Comparison of ENCODE assay signal across 12 cellular contexts in genomic region chr2:38743672-38744398, GRCh38. TPM values are rescaled to one million over a fixed set of nuclear protein-coding genes. Genes with fewer than 3 reads are reported as not detected.
DNase-seq lines count a peak whose midpoint lies in the region; ATAC-seq and TF ChIP-seq lines count a peak whose summit lies in the region.
"Had no signal": no experiment of that assay in that cellular context is flagged by ENCODE, and none has a peak within 500 bp of the region (broad histone marks: within the 10 kb centered on the region; RNA-seq: fewer than 3 reads in every experiment).

No MANE protein-coding gene starts in this region.

- TF ChIP-seq CTCF in progenitor cell of endocrine pancreas (IDR thresholded peaks at IDR 0.05; ENCODE audit: unreplicated experiment): no peak

- H3K4me1 Mint-ChIP-seq in activated CD8-positive, alpha-beta memory T cell treated with anti-CD3 and anti-CD28 coated beads, Interleukin-2, amount 10 ng/mL, durations not matched to agents 7 days and 5 days: peaks cover 78% of the 10 kb centered on the region
- H3K4me1 Mint-ChIP-seq in IgD-negative memory B cell (peaks cover 36 to 54% (median 36%) of the 10 kb centered on the region in 3 donors), progenitor cell of endocrine pancreas (ENCODE audit: low read depth) (peaks cover 28% of the 10 kb centered on the region)
- H3K4me1 Mint-ChIP-seq in activated naive CD8-positive, alpha-beta T cell treated with anti-CD3 and anti-CD28 coated beads, Interleukin-2, amount 50 U/mL, for 24 hours: peaks cover 63% of the 10 kb centered on the region

- peak overlapping the region; percentile 22 for H3K4me3 Mint-ChIP-seq in activated CD8-positive, alpha-beta memory T cell treated with anti-CD3 and anti-CD28 coated beads, Interleukin-2, amount 10 ng/mL, durations not matched to agents 7 days and 5 days
- H3K4me3 Mint-ChIP-seq in IgD-negative memory B cell: peak overlapping the region in 1 of 4 donors; percentile 23
- peak overlapping the region; percentile 18 for H3K4me3 Mint-ChIP-seq in activated naive CD8-positive, alpha-beta T cell treated with anti-CD3 and anti-CD28 coated beads, Interleukin-2, amount 50 U/mL, for 24 hours
- no peak overlapping the region for H3K4me3 Mint-ChIP-seq in progenitor cell of endocrine pancreas (ENCODE audit: low read depth)

- no peak for ATAC-seq in activated CD8-positive, alpha-beta memory T cell treated with anti-CD3 and anti-CD28 coated beads, Interleukin-2, amount 10 ng/mL, durations not matched to agents 7 days and 5 days
- ATAC-seq in activated naive CD8-positive, alpha-beta T cell treated with anti-CD3 and anti-CD28 coated beads, Interleukin-2, amount 50 U/mL, for 24 hours: no peak
- ATAC-seq: PC-3 had no signal

- no peaks in the 10 kb centered on the region for H3K9me3 Mint-ChIP-seq in activated CD8-positive, alpha-beta memory T cell treated with anti-CD3 and anti-CD28 coated beads, Interleukin-2, amount 10 ng/mL, durations not matched to agents 7 days and 5 days (ENCODE audit: low read depth)
- H3K9me3 Mint-ChIP-seq in IgD-negative memory B cell (no peaks in the 10 kb centered on the region), progenitor cell of endocrine pancreas (ENCODE audit: low read depth) (peaks cover 9% of the 10 kb centered on the region)
- no peaks in the 10 kb centered on the region for H3K9me3 Mint-ChIP-seq in activated naive CD8-positive, alpha-beta T cell treated with anti-CD3 and anti-CD28 coated beads, Interleukin-2, amount 50 U/mL, for 24 hours

- peaks cover 79% of the 10 kb centered on the region for H3K36me3 Mint-ChIP-seq in activated CD8-positive, alpha-beta memory T cell treated with anti-CD3 and anti-CD28 coated beads, Interleukin-2, amount 10 ng/mL, durations not matched to agents 7 days and 5 days
- H3K36me3 Mint-ChIP-seq in IgD-negative memory B cell (peaks cover 15% of the 10 kb centered on the region), progenitor cell of endocrine pancreas (ENCODE audit: insufficient read depth) (peaks cover 59% of the 10 kb centered on the region)
- peaks cover 76% of the 10 kb centered on the region for H3K36me3 Mint-ChIP-seq in activated naive CD8-positive, alpha-beta T cell treated with anti-CD3 and anti-CD28 coated beads, Interleukin-2, amount 50 U/mL, for 24 hours (ENCODE audit: low read depth)

- DNase-seq in activated CD8-positive, alpha-beta memory T cell treated with anti-CD3 and anti-CD28 coated beads, Interleukin-2, amount 10 ng/mL, durations not matched to agents 7 days and 5 days: no peak
- DNase-seq in activated CD8-positive, alpha-beta memory T cell treated with anti-CD3 and anti-CD28 coated beads, Interleukin-2, amount 50 U/mL, for 4 hours: no peak
- DNase-seq in activated naive CD8-positive, alpha-beta T cell treated with anti-CD3 and anti-CD28 coated beads, Interleukin-2, amount 50 U/mL, for 24 hours: no peak
- no peak for DNase-seq in progenitor cell of endocrine pancreas (ENCODE audit: low spot score, unreplicated experiment)
- no peak for DNase-seq in OCI-M2 (lab: John Stamatoyannopoulos, UW; ENCODE audit: unreplicated experiment)
- DNase-seq in NCI-H526 treated with DMSO at 0.1 percent for 48 hours (lab: John Stamatoyannopoulos, UW): no peak
- no peak for DNase-seq in SIG-M5 treated with dmso at 0.1 percent for 504 hours (lab: John Stamatoyannopoulos, UW; ENCODE audit: unreplicated experiment)
- DNase-seq: brain microvascular endothelial cell; NCI-H446 treated with DMSO at 0.1 percent for 48 hours; PC-3; stimulated activated CD4-positive, alpha-beta T cell treated with anti-CD3 and anti-CD28 coated beads, Interleukin-4, amount 100 ng/mL, for 4 hours had no signal

- CTCF ChIA-PET in activated CD8-positive, alpha-beta memory T cell treated with anti-CD3 and anti-CD28 coated beads, Interleukin-2, amount 10 ng/mL, durations not matched to agents 7 days and 5 days (lab: Charles Lee): interaction anchor here (0.5 to 6.3 kb wide), 16 partner anchors 9 to 1319 kb away, joined by 3 to 47 read pairs (median 4); partner anchors contain the start of genes GALM and HNRNPLL

- H3K27me3 Mint-ChIP-seq in activated CD8-positive, alpha-beta memory T cell treated with anti-CD3 and anti-CD28 coated beads, Interleukin-2, amount 10 ng/mL, durations not matched to agents 7 days and 5 days: no peaks in the 10 kb centered on the region
- H3K27me3 Mint-ChIP-seq in IgD-negative memory B cell (no peaks in the 10 kb centered on the region), progenitor cell of endocrine pancreas (no peaks in the 10 kb centered on the region)
- H3K27me3 Mint-ChIP-seq in activated naive CD8-positive, alpha-beta T cell treated with anti-CD3 and anti-CD28 coated beads, Interleukin-2, amount 50 U/mL, for 24 hours: no peaks in the 10 kb centered on the region

- H3K27ac Mint-ChIP-seq in activated CD8-positive, alpha-beta memory T cell treated with anti-CD3 and anti-CD28 coated beads, Interleukin-2, amount 10 ng/mL, durations not matched to agents 7 days and 5 days: peak overlapping the region; percentile 78
- peak overlapping the region in 2 of 3 donors; percentile 4 to 99 for H3K27ac Mint-ChIP-seq in IgD-negative memory B cell
- peak overlapping the region; percentile 99 for H3K27ac Mint-ChIP-seq in activated naive CD8-positive, alpha-beta T cell treated with anti-CD3 and anti-CD28 coated beads, Interleukin-2, amount 50 U/mL, for 24 hours
- H3K27ac Mint-ChIP-seq in progenitor cell of endocrine pancreas: peak overlapping the region; percentile 53

RNA-seq across cellular contexts. Expression of gene SRSF7, which starts 7.3 kb away (rescaled TPM):
- total RNA-seq in activated CD8-positive, alpha-beta memory T cell treated with anti-CD3 and anti-CD28 coated beads, Interleukin-2, amount 10 ng/mL, durations not matched to agents 7 days and 5 days: 100 to 1,000 TPM; 362 to 378 TPM
- polyA plus RNA-seq in IgD-negative memory B cell: 284 TPM
- 258 TPM in 2 replicates for total RNA-seq in progenitor cell of endocrine pancreas

RNA-seq across cellular contexts. Expression of gene GEMIN6, which starts 34.2 kb away (rescaled TPM):
- total RNA-seq in activated CD8-positive, alpha-beta memory T cell treated with anti-CD3 and anti-CD28 coated beads, Interleukin-2, amount 10 ng/mL, durations not matched to agents 7 days and 5 days: 10 to 100 TPM; 17.8 to 30.8 TPM
- 12.3 TPM for polyA plus RNA-seq in IgD-negative memory B cell
- 16.3 and 17.5 TPM in 2 replicates for total RNA-seq in progenitor cell of endocrine pancreas
